Comparison of ENCODE assay signal across 29 cellular contexts in the genomic region with DNA sequence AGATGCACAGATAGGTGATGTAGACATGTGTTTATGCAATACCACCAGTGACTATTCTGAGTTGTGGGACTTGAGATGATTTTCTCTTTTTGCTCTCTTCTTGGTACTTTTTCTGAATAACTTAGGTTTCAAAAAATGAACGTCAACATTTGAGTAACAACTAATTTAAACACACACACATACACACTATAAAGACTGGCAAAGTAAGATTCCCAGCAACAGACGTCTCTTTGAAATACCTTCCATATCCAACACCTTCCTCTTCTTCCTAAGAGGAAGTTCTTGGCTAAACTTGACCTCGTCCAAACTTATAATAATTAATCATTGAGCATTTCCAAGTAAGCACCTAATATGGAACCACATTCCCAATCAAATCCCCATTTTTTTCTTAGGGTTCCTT.
"Had no signal": no experiment of that assay in that cellular context is flagged by ENCODE, and none has a peak within 500 bp of the region (broad histone marks: within the 10 kb centered on the region; RNA-seq: fewer than 3 reads in every experiment).

No MANE protein-coding gene starts in this region.

- H3K4me2 ChIP-seq: neural progenitor cell had no signal

- H3K27ac Mint-ChIP-seq: natural killer cell; nephron; neural progenitor cell; progenitor cell of endocrine pancreas; stimulated activated effector memory CD8-positive, alpha-beta T cell treated with anti-CD3 and anti-CD28 coated beads, Interleukin-12 subunit alpha, Interleukin-12 subunit beta, amount 100 ng/mL, for 72 hours; stimulated activated naive CD8-positive, alpha-beta T cell treated with anti-CD3 and anti-CD28 coated beads, Interleukin-15, amount 100 ng/mL, for 72 hours; type B pancreatic cell had no signal

- H3K27ac ChIP-seq: neural progenitor cell, ovary, parathyroid adenoma, psoas muscle, right lobe of liver, sigmoid colon, suprapubic skin, testis, tibial artery, transverse colon, upper lobe of right lung, uterus had no signal

- H3K36me3 ChIP-seq: neural progenitor cell, ovary, right lobe of liver, sigmoid colon, suprapubic skin, tibial artery, transverse colon, upper lobe of right lung, uterus had no signal

- H3K27me3 Mint-ChIP-seq: progenitor cell of endocrine pancreas; stimulated activated naive CD8-positive, alpha-beta T cell treated with anti-CD3 and anti-CD28 coated beads, Interleukin-15, amount 100 ng/mL, for 72 hours had no signal

- H3K79me2 ChIP-seq: parathyroid adenoma had no signal

- H3K9me3 ChIP-seq: ovary, psoas muscle, right lobe of liver, sigmoid colon, suprapubic skin, testis, tibial artery, transverse colon, upper lobe of right lung, uterus had no signal

- H3K27me3 ChIP-seq: neural progenitor cell, ovary, right lobe of liver, sigmoid colon, suprapubic skin, testis, tibial artery, transverse colon, upper lobe of right lung, uterus had no signal

- H3K4me3 ChIP-seq: neural progenitor cell, ovary, psoas muscle, right lobe of liver, sigmoid colon, suprapubic skin, testis, tibial artery, transverse colon, upper lobe of right lung, uterus had no signal

- DNase-seq: natural killer cell; occipital lobe; ovary; posterior cingulate gyrus; psoas muscle; right cardiac atrium; right lobe of liver; sigmoid colon; small intestine; stimulated activated CD4-positive, alpha-beta T cell treated with anti-CD3 and anti-CD28 coated beads, Interleukin-15, amount 100 ng/mL, for 24 hours; stimulated activated CD4-positive, alpha-beta T cell treated with anti-CD3 and anti-CD28 coated beads, Interleukin-2, amount 100 ng/mL, for 24 hours; stimulated activated CD4-positive, alpha-beta T cell treated with anti-CD3 and anti-CD28 coated beads, Interleukin-2, amount 100 ng/mL, for 48 hours; stimulated activated CD4-positive, alpha-beta T cell treated with anti-CD3 and anti-CD28 coated beads, Interleukin-4, amount 100 ng/mL, for 24 hours; stimulated activated naive CD4-positive, alpha-beta T cell; stimulated activated naive CD8-positive, alpha-beta T cell treated with anti-CD3 and anti-CD28 coated beads, Interleukin-15, amount 100 ng/mL, for 72 hours; stimulated activated naive CD8-positive, alpha-beta T cell treated with anti-CD3 and anti-CD28 coated beads, Interleukin-15, Interleukin-2, amounts not matched to agents 100 U/mL and 50 U/mL, for 24 hours; substantia nigra; testis; tibial artery; transverse colon; upper lobe of right lung; uterus had no signal

- H3K36me3 Mint-ChIP-seq: natural killer cell; neural progenitor cell; stimulated activated effector memory CD8-positive, alpha-beta T cell treated with anti-CD3 and anti-CD28 coated beads, Interleukin-12 subunit alpha, Interleukin-12 subunit beta, amount 100 ng/mL, for 72 hours; type B pancreatic cell had no signal

- H2AFZ ChIP-seq: neural progenitor cell, parathyroid adenoma had no signal

- H3K9me3 Mint-ChIP-seq: natural killer cell; nephron; stimulated activated naive CD8-positive, alpha-beta T cell treated with anti-CD3 and anti-CD28 coated beads, Interleukin-15, amount 100 ng/mL, for 72 hours had no signal

- H3K4me1 ChIP-seq: neural progenitor cell, parathyroid adenoma, psoas muscle, right lobe of liver, suprapubic skin, testis, transverse colon, upper lobe of right lung, uterus had no signal

- H3K4me1 Mint-ChIP-seq: stimulated activated effector memory CD8-positive, alpha-beta T cell treated with anti-CD3 and anti-CD28 coated beads, Interleukin-12 subunit alpha, Interleukin-12 subunit beta, amount 100 ng/mL, for 72 hours; stimulated activated naive CD8-positive, alpha-beta T cell treated with anti-CD3 and anti-CD28 coated beads, Interleukin-15, amount 100 ng/mL, for 72 hours had no signal

- H3K9ac ChIP-seq: neural progenitor cell, parathyroid adenoma had no signal

- H3K4me3 Mint-ChIP-seq: natural killer cell; nephron; neural progenitor cell; stimulated activated effector memory CD8-positive, alpha-beta T cell treated with anti-CD3 and anti-CD28 coated beads, Interleukin-12 subunit alpha, Interleukin-12 subunit beta, amount 100 ng/mL, for 72 hours; stimulated activated naive CD8-positive, alpha-beta T cell treated with anti-CD3 and anti-CD28 coated beads, Interleukin-15, amount 100 ng/mL, for 72 hours; type B pancreatic cell had no signal

- ATAC-seq: natural killer cell; psoas muscle; right cardiac atrium; right lobe of liver; stimulated activated effector memory CD8-positive, alpha-beta T cell treated with anti-CD3 and anti-CD28 coated beads, Interleukin-12 subunit alpha, Interleukin-12 subunit beta, amount 100 ng/mL, for 72 hours; stimulated activated naive CD8-positive, alpha-beta T cell treated with anti-CD3 and anti-CD28 coated beads, Interleukin-15, amount 100 ng/mL, for 72 hours; stimulated activated naive CD8-positive, alpha-beta T cell treated with anti-CD3 and anti-CD28 coated beads, Interleukin-15, Interleukin-2, amounts not matched to agents 100 U/mL and 50 U/mL, for 24 hours; upper lobe of right lung had no signal
